1 cellular context compared by ENCODE assay signal in genomic region chr17:78013683-78014467, GRCh38.
TF ChIP-seq lines count a peak whose summit lies in the region.

No MANE protein-coding gene starts in this region.

TF ChIP-seq in H1, 55 proteins besides CTCF, POLR2A, EP300 and RAD21:
- TF ChIP-seq CHD7 (IDR thresholded peaks at IDR 0.05; ENCODE audit: insufficient replicate concordance, low read length) (no peak), ATF2 (IDR thresholded peaks at IDR 0.05; ENCODE audit: low read length) (0 out of 2 replicates have a peak, but pooled peaks have one; percentile 20)
